Comparison of ENCODE assay signal across 7 cellular contexts in genomic region chr1:27154469-27154990, GRCh38. TPM values are rescaled to one million over a fixed set of nuclear protein-coding genes. Genes with fewer than 3 reads are reported as not detected.
A peak's percentile ranks its signal among the peaks of the same experiment; 100 is the strongest.
DNase-seq lines count a peak whose midpoint lies in the region; ATAC-seq and TF ChIP-seq lines count a peak whose summit lies in the region.

No MANE protein-coding gene starts in this region.

- no peak for DNase-seq in activated T-helper 1 cell treated with anti-CD3 and anti-CD28 coated beads, Interleukin-12 subunit alpha, Interleukin-12 subunit beta, Interleukin-2, Interleukin-4 antibody, amounts not matched to agents 30 ng/mL and 10 ng/mL and 1 ng/mL, durations not matched to agents 14 hours and 24 hours and 36 hours (ENCODE audit: low spot score)
- no peak for DNase-seq in stomach
- DNase-seq in NCI-H1436 treated with DMSO at 0.1 percent for 48 hours (lab: John Stamatoyannopoulos, UW), result no peak
- DNase-seq in AG20443 (ENCODE audit: low spot score), result no peak

- intact Hi-C loops in activated T-helper 1 cell treated with anti-CD3 and anti-CD28 coated beads, Interleukin-12 subunit alpha, Interleukin-12 subunit beta, Interleukin-2, Interleukin-4 antibody, amounts not matched to agents 30 ng/mL and 10 ng/mL and 1 ng/mL, durations not matched to agents 14 hours and 24 hours and 36 hours (cut with micrococcal nuclease), result loop anchor here (2.0 kb wide), 1 partner anchor 52 kb away; no protein-coding TSS in a partner anchor
- intact Hi-C loops in stomach (cut with DNase I; ENCODE audit: low total_unique reads), result no loop called here

- ATAC-seq in HG02943 (IDR thresholded peaks at IDR 0.05; ENCODE audit: low read depth, unreplicated experiment) (peak; percentile 36), HG03045 (IDR thresholded peaks at IDR 0.05; ENCODE audit: unreplicated experiment) (no peak)

- H3K9me3 Mint-ChIP-seq in activated T-helper 1 cell treated with anti-CD3 and anti-CD28 coated beads, Interleukin-12 subunit alpha, Interleukin-12 subunit beta, Interleukin-2, Interleukin-4 antibody, amounts not matched to agents 30 ng/mL and 10 ng/mL and 1 ng/mL, durations not matched to agents 14 hours and 24 hours and 36 hours, result no peaks in the 10 kb centered on the region

- H3K27me3 ChIP-seq in stomach, result no peaks in the 10 kb centered on the region

- H3K4me3 Mint-ChIP-seq in activated T-helper 1 cell treated with anti-CD3 and anti-CD28 coated beads, Interleukin-12 subunit alpha, Interleukin-12 subunit beta, Interleukin-2, Interleukin-4 antibody, amounts not matched to agents 30 ng/mL and 10 ng/mL and 1 ng/mL, durations not matched to agents 14 hours and 24 hours and 36 hours, result peak overlapping the region; percentile 93

- TF ChIP-seq EP300 in stomach (IDR thresholded peaks at IDR 0.05), result no peak

- WGBS in stomach, 5 donors, result 3 to 10% (median 4%) methylated on average over 10 to 20 of the region's 20 CpGs

- peaks cover 49 to 60% (median 58%) of the 10 kb centered on the region in 4 donors for H3K4me1 ChIP-seq in stomach

- peak overlapping the region; percentile 93 for H3K27ac Mint-ChIP-seq in activated T-helper 1 cell treated with anti-CD3 and anti-CD28 coated beads, Interleukin-12 subunit alpha, Interleukin-12 subunit beta, Interleukin-2, Interleukin-4 antibody, amounts not matched to agents 30 ng/mL and 10 ng/mL and 1 ng/mL, durations not matched to agents 14 hours and 24 hours and 36 hours

- no peaks in the 10 kb centered on the region for H3K27me3 Mint-ChIP-seq in activated T-helper 1 cell treated with anti-CD3 and anti-CD28 coated beads, Interleukin-12 subunit alpha, Interleukin-12 subunit beta, Interleukin-2, Interleukin-4 antibody, amounts not matched to agents 30 ng/mL and 10 ng/mL and 1 ng/mL, durations not matched to agents 14 hours and 24 hours and 36 hours (ENCODE audit: insufficient read depth)

- no peak for TF ChIP-seq POLR2A in stomach (IDR thresholded peaks at IDR 0.05)

- no peaks in the 10 kb centered on the region for H3K9me3 ChIP-seq in stomach

- H3K27ac ChIP-seq in stomach, result peak overlapping the region; percentile 93 to 95 (median 93)

- H3K4me3 ChIP-seq in iPS-11a (ENCODE audit: low read depth, low read length) (peak overlapping the region; percentile 63), stomach (peak overlapping the region; percentile 66 to 88 (median 74))

- peaks cover 0 to 6% (median 0%) of the 10 kb centered on the region in 4 donors for H3K36me3 ChIP-seq in stomach

- peaks cover 51% of the 10 kb centered on the region for H3K4me1 Mint-ChIP-seq in activated T-helper 1 cell treated with anti-CD3 and anti-CD28 coated beads, Interleukin-12 subunit alpha, Interleukin-12 subunit beta, Interleukin-2, Interleukin-4 antibody, amounts not matched to agents 30 ng/mL and 10 ng/mL and 1 ng/mL, durations not matched to agents 14 hours and 24 hours and 36 hours (ENCODE audit: low read depth)

- TF ChIP-seq CTCF in stomach (IDR thresholded peaks at IDR 0.05), result no peak

- peaks cover 2% of the 10 kb centered on the region for H3K36me3 Mint-ChIP-seq in activated T-helper 1 cell treated with anti-CD3 and anti-CD28 coated beads, Interleukin-12 subunit alpha, Interleukin-12 subunit beta, Interleukin-2, Interleukin-4 antibody, amounts not matched to agents 30 ng/mL and 10 ng/mL and 1 ng/mL, durations not matched to agents 14 hours and 24 hours and 36 hours (ENCODE audit: low read depth)

RNA-seq across cellular contexts. Expression of gene SLC9A1, which starts 0.4 kb away (rescaled TPM):
- total RNA-seq in activated T-helper 1 cell treated with anti-CD3 and anti-CD28 coated beads, Interleukin-12 subunit alpha, Interleukin-12 subunit beta, Interleukin-2, Interleukin-4 antibody, amounts not matched to agents 30 ng/mL and 10 ng/mL and 1 ng/mL, durations not matched to agents 14 hours and 24 hours and 36 hours, result 27.9 and 28.8 TPM in 2 replicates
- 100 to 1,000 TPM in 1 of 5 donors, 10 to 100 TPM in 4; 25.7 to 132 (median 42.0) TPM for total RNA-seq in stomach
- 10 to 100 TPM; 16.3 to 27.6 (median 19.2) TPM for polyA plus RNA-seq in stomach
